8 cellular contexts compared by ENCODE assay signal in genomic region chr11:59810911-59811259, GRCh38. TPM values are rescaled to one million over a fixed set of nuclear protein-coding genes. Genes with fewer than 3 reads are reported as not detected.
DNase-seq lines count a peak whose midpoint lies in the region; ATAC-seq, FAIRE-seq and TF ChIP-seq lines count a peak whose summit lies in the region.

No MANE protein-coding gene starts in this region.

- no peak overlapping the region for H3K18ac ChIP-seq in neuronal stem cell (ENCODE audit: low read length)

- no peak overlapping the region for H3K9ac ChIP-seq in duodenal mucosa (ENCODE audit: low read depth in 1 of 2, low read length in 2 of 2)
- H3K9ac ChIP-seq in neuronal stem cell (ENCODE audit: low read depth, low read length, poor library complexity): no peak overlapping the region

- no peak overlapping the region for H4K91ac ChIP-seq in neuronal stem cell (ENCODE audit: low read depth, low read length, poor library complexity)

- H3K27me3 Mint-ChIP-seq in CD4-positive, alpha-beta memory T cell: peaks cover 0 to 2% of the 10 kb centered on the region in 2 donors

- H3K27ac Mint-ChIP-seq in CD4-positive, alpha-beta memory T cell: peak overlapping the region; percentile 87 to 97 (median 91)

- DNase-seq in CD4-positive, alpha-beta memory T cell: no peak
- DNase-seq in neuronal stem cell (ENCODE audit: low spot score): no peak
- no peak for DNase-seq in activated CD4-positive, CD25-positive, alpha-beta regulatory T cell (lab: John Stamatoyannopoulos, UW)
- DNase-seq in D721Med (ENCODE audit: insufficient read length, low spot score): no peak

- peaks cover 11 to 35% of the 10 kb centered on the region in 2 donors for H3K36me3 Mint-ChIP-seq in CD4-positive, alpha-beta memory T cell

- ATAC-seq in HG02981 (IDR thresholded peaks at IDR 0.05; ENCODE audit: unreplicated experiment): no peak
- ATAC-seq in HG03280 (IDR thresholded peaks at IDR 0.05; ENCODE audit: unreplicated experiment): no peak

- peaks cover 18% of the 10 kb centered on the region for H3K36me3 ChIP-seq in CD4-positive, alpha-beta memory T cell (ENCODE audit: insufficient read depth, low read length)
- H3K36me3 ChIP-seq in KOPT-K1 (ENCODE audit: insufficient read depth, low read length) (peaks cover 37% of the 10 kb centered on the region), duodenal mucosa (ENCODE audit: control insufficient read depth in 1 of 2, insufficient read depth in 2 of 2, low read length in 2 of 2) (peaks cover 13 to 24% of the 10 kb centered on the region in 2 donors), neuronal stem cell (replicated peaks in 1 of 2; ENCODE audit: control insufficient read depth in 2 of 2, insufficient read depth in 2 of 2, low read length in 2 of 2) (peaks cover 13 to 31% of the 10 kb centered on the region in 2 donors)

- POLR2A ChIA-PET in CD4-positive, alpha-beta memory T cell (lab: Charles Lee; ENCODE audit: partially characterized antibody): interaction anchor here (1.2 to 3.0 kb wide), 6 partner anchors 10 to 195 kb away, joined by 5 to 21 read pairs (median 9); partner anchors contain the start of genes OSBP, PATL1 and STX3

- peak overlapping the region; percentile 65 for H3K4me2 ChIP-seq in neuronal stem cell (ENCODE audit: insufficient read depth, low read length, poor library complexity, severe bottlenecking)

- no peak overlapping the region for H3K14ac ChIP-seq in neuronal stem cell (ENCODE audit: low read length)

- peak overlapping the region; percentile 94 for H2AFZ ChIP-seq in neuronal stem cell (ENCODE audit: low read length)

- H3K4me1 ChIP-seq in CD4-positive, alpha-beta memory T cell (ENCODE audit: insufficient read depth, low read length): peaks cover 23% of the 10 kb centered on the region
- H3K4me1 ChIP-seq in duodenal mucosa (ENCODE audit: control insufficient read depth in 1 of 2, insufficient read depth in 2 of 2, low read length in 2 of 2) (peaks cover 5 to 17% of the 10 kb centered on the region in 2 donors), neuronal stem cell (ENCODE audit: control insufficient read depth in 2 of 2, insufficient read depth in 1 of 2, low read depth in 1 of 2, low read length in 2 of 2) (peaks cover 0 to 2% of the 10 kb centered on the region in 2 donors)

- H3K4me3 ChIP-seq in CD4-positive, alpha-beta memory T cell (ENCODE audit: low read length in 2 of 2): peak overlapping the region; percentile 44 to 91
- H3K4me3 ChIP-seq in duodenal mucosa (ENCODE audit: low read depth in 1 of 2, low read length in 2 of 2) (peak overlapping the region; percentile 80 to 96), neuronal stem cell (ENCODE audit: low read length in 2 of 2) (peak overlapping the region; percentile 72 to 83)

- no peak overlapping the region for H2BK5ac ChIP-seq in neuronal stem cell (ENCODE audit: low read length)

- TF ChIP-seq CTCF in D721Med (IDR thresholded peaks at IDR 0.05; ENCODE audit: insufficient read depth, missing control alignments): no peak

- intact Hi-C loops in CD4-positive, alpha-beta memory T cell (cut with micrococcal nuclease): loop anchor here (1.0 to 2.0 kb wide), 3 partner anchors 56 to 196 kb away; partner anchors contain the start of genes OSBP, PATL1 and STX3

- peak overlapping the region; percentile 20 for H3K23ac ChIP-seq in neuronal stem cell (ENCODE audit: low read depth, low read length, poor library complexity)

- no peaks in the 10 kb centered on the region for H3K9me3 ChIP-seq in CD4-positive, alpha-beta memory T cell (ENCODE audit: control insufficient read depth in 1 of 2, low read length in 2 of 2)
- H3K9me3 ChIP-seq in KOPT-K1 (ENCODE audit: insufficient read depth, low read length, poor library complexity, severe bottlenecking) (no peaks in the 10 kb centered on the region), duodenal mucosa (ENCODE audit: control insufficient read depth in 1 of 2, low read length in 2 of 2) (no peaks in the 10 kb centered on the region), neuronal stem cell (replicated peaks in 1 of 2; ENCODE audit: control insufficient read depth in 2 of 2, insufficient read depth in 1 of 2, low read depth in 1 of 2, low read length in 2 of 2) (no peaks in the 10 kb centered on the region)

- WGBS in neuronal stem cell (ENCODE audit: extremely low coverage in 2 of 2, insufficient read length in 2 of 2, insufficient replicate concordance in 1 of 2), 2 donors: no CpG with 5 or more reads among the region's 8 CpGs

- H3K9me3 Mint-ChIP-seq in CD4-positive, alpha-beta memory T cell: peaks cover 0 to 3% (median 0%) of the 10 kb centered on the region in 8 donors

- no peak overlapping the region for H2AK5ac ChIP-seq in neuronal stem cell (ENCODE audit: low read depth, low read length)

- no peak overlapping the region for H2BK15ac ChIP-seq in neuronal stem cell (ENCODE audit: low read length)

- peak overlapping the region; percentile 71 for H3K27ac ChIP-seq in CD4-positive, alpha-beta memory T cell (ENCODE audit: low read depth, low read length)
- H3K27ac ChIP-seq in KOPT-K1 (ENCODE audit: low read depth, low read length, poor library complexity, severe bottlenecking) (peak overlapping the region; percentile 71), duodenal mucosa (ENCODE audit: low read depth, low read length) (no peak overlapping the region), neuronal stem cell (replicated peaks; ENCODE audit: low read length) (no peak overlapping the region)

- CTCF ChIA-PET in CD4-positive, alpha-beta memory T cell (lab: Charles Lee; ENCODE audit: partially characterized antibody): interaction anchor here (1.2 to 8.6 kb wide), 7 partner anchors 9 to 274 kb away, joined by 4 to 76 read pairs (median 6); partner anchors contain the start of genes PATL1 and STX3

- no peak overlapping the region for H2BK120ac ChIP-seq in neuronal stem cell (ENCODE audit: low read depth, low read length)

- H3K79me1 ChIP-seq in neuronal stem cell (ENCODE audit: low read depth, low read length): peaks cover 4% of the 10 kb centered on the region

- H2BK12ac ChIP-seq in neuronal stem cell (ENCODE audit: low read length): no peak overlapping the region

- H3K27me3 ChIP-seq in CD4-positive, alpha-beta memory T cell (ENCODE audit: insufficient read depth, low read length): no peaks in the 10 kb centered on the region
- H3K27me3 ChIP-seq in duodenal mucosa (ENCODE audit: control insufficient read depth in 1 of 2, insufficient read depth in 2 of 2, low read length in 2 of 2) (no peaks in the 10 kb centered on the region), neuronal stem cell (ENCODE audit: control insufficient read depth in 3 of 3, insufficient read depth in 3 of 3, low read depth in 1 of 3, low read length in 3 of 3) (peaks cover 0 to 5% (median 0%) of the 10 kb centered on the region in 3 experiments)

- no peak overlapping the region for H3K4ac ChIP-seq in neuronal stem cell (ENCODE audit: low read length)

- FAIRE-seq in D721Med (lab: Jason Lieb, UNC): no peak

- peaks cover 14 to 32% (median 23%) of the 10 kb centered on the region in 4 donors for H3K4me1 Mint-ChIP-seq in CD4-positive, alpha-beta memory T cell

- H4K8ac ChIP-seq in neuronal stem cell (ENCODE audit: low read depth, low read length): no peak overlapping the region

- peak overlapping the region; percentile 92 to 95 (median 93) for H3K4me3 Mint-ChIP-seq in CD4-positive, alpha-beta memory T cell

RNA-seq across cellular contexts. Expression of gene MRPL16, which starts 0.3 kb away (rescaled TPM):
- total RNA-seq in CD4-positive, alpha-beta memory T cell: 10 to 100 TPM; 33.2 to 35.9 TPM
- 10 to 100 TPM; 85.6 to 92.2 TPM for polyA plus RNA-seq in CD4-positive, alpha-beta memory T cell
- 42.5 TPM for polyA plus RNA-seq in neuronal stem cell (2013, experiment 1 of 2)
- polyA plus RNA-seq in neuronal stem cell (2013, experiment 2 of 2): 41.2 TPM

RNA-seq across cellular contexts. Expression of gene CBLIF, which starts 34.4 kb away (rescaled TPM):
- not detected for total RNA-seq in CD4-positive, alpha-beta memory T cell
- polyA plus RNA-seq in CD4-positive, alpha-beta memory T cell: not detected
- not detected for polyA plus RNA-seq in neuronal stem cell (2013, experiment 1 of 2)
- polyA plus RNA-seq in neuronal stem cell (2013, experiment 2 of 2): not detected

RNA-seq across cellular contexts. Expression of gene TCN1, which starts 55.4 kb away (rescaled TPM):
- total RNA-seq in CD4-positive, alpha-beta memory T cell: under 1 TPM; 0.38 to 0.42 TPM
- polyA plus RNA-seq in CD4-positive, alpha-beta memory T cell: not detected
- not detected for polyA plus RNA-seq in neuronal stem cell (2013, experiment 1 of 2)
- polyA plus RNA-seq in neuronal stem cell (2013, experiment 2 of 2): not detected

RNA-seq across cellular contexts. Expression of gene STX3, which starts 55.7 kb away (rescaled TPM):
- total RNA-seq in CD4-positive, alpha-beta memory T cell: 10 to 100 TPM; 13.6 to 15.4 TPM
- polyA plus RNA-seq in CD4-positive, alpha-beta memory T cell: 1 to 10 TPM; 8.6 to 8.7 TPM
- 28.3 TPM for polyA plus RNA-seq in neuronal stem cell (2013, experiment 1 of 2)
- polyA plus RNA-seq in neuronal stem cell (2013, experiment 2 of 2): 28.3 TPM

Comparison
In these comparisons a context has a peak if more than half of its experiments do, and no peak if none do; other contexts are left out.
1. H3K27ac ChIP-seq: peak in CD4-positive, alpha-beta memory T cell (single experiment) and KOPT-K1 (single experiment); none in duodenal mucosa (single experiment) and neuronal stem cell (single experiment).
2. Peak in every context shown above with its lines, with median percentiles within 50 percentile points of each other: H3K4me3 ChIP-seq.